In genomic region chr11:112016765-112017356, GRCh38 we compare ENCODE assay signal across 8 cellular contexts. TPM values are rescaled to one million over a fixed set of nuclear protein-coding genes. Genes with fewer than 3 reads are reported as not detected.
A peak's percentile ranks its signal among the peaks of the same experiment; 100 is the strongest.
DNase-seq lines count a peak whose midpoint lies in the region; ATAC-seq and TF ChIP-seq lines count a peak whose summit lies in the region.

No MANE protein-coding gene starts in this region.

- peak; percentile 45 for ATAC-seq in GM21786 (IDR thresholded peaks at IDR 0.05; ENCODE audit: unreplicated experiment)

- H3K27me3 ChIP-seq in left ventricle myocardium inferior (ENCODE audit: low read depth) = no peaks in the 10 kb centered on the region

- intact Hi-C loops in left ventricle myocardium inferior (cut with micrococcal nuclease) = no loop called here

- DNase-seq in EL (peak; percentile 22), LHCN-M2 (ENCODE audit: low read depth) (peak; percentile 62), left ventricle myocardium inferior (no peak), COLO829 (ENCODE audit: low spot score) (no peak), NCI-H510A treated with DMSO at 0.1 percent for 48 hours (lab: John Stamatoyannopoulos, UW) (no peak), ecto neural progenitor cell (ENCODE audit: low spot score) (no peak), NCI-H82 treated with DMSO at 0.1 percent for 48 hours (lab: John Stamatoyannopoulos, UW; ENCODE audit: unreplicated experiment) (no peak)

- TF ChIP-seq CTCF in left ventricle myocardium inferior (IDR thresholded peaks at IDR 0.05; ENCODE audit: borderline replicate concordance) = no peak

- no peaks in the 10 kb centered on the region for H3K9me3 ChIP-seq in left ventricle myocardium inferior (replicated peaks)

- H3K36me3 ChIP-seq in left ventricle myocardium inferior = peaks cover 12% of the 10 kb centered on the region

- peaks cover 69% of the 10 kb centered on the region for H3K4me1 ChIP-seq in left ventricle myocardium inferior

- peak overlapping the region; percentile 83 for H3K27ac ChIP-seq in left ventricle myocardium inferior (replicated peaks)

- no peak overlapping the region for H3K4me3 ChIP-seq in left ventricle myocardium inferior

RNA-seq across cellular contexts. Expression of gene DLAT, which starts 8.3 kb away (rescaled TPM):
- total RNA-seq in LHCN-M2 (2014; rRNA removed) (45.2 and 47.6 TPM in 2 replicates), left ventricle myocardium inferior (176 TPM)
- polyA plus RNA-seq in LHCN-M2 (2012) = 16.4 TPM

RNA-seq across cellular contexts. Expression of gene PIH1D2, which starts 57.0 kb away (rescaled TPM):
- 1.5 and 2.0 TPM in 2 replicates for total RNA-seq in LHCN-M2 (2014; rRNA removed)
- 0.78 TPM for polyA plus RNA-seq in LHCN-M2 (2012)
- total RNA-seq in left ventricle myocardium inferior = 2.2 TPM

RNA-seq across cellular contexts. Expression of gene NKAPD1, which starts 57.2 kb away (rescaled TPM):
- total RNA-seq in LHCN-M2 (2014; rRNA removed) (15.4 and 27.5 TPM in 2 replicates), left ventricle myocardium inferior (7.6 TPM)
- polyA plus RNA-seq in LHCN-M2 (2012) = 11.3 TPM

Comparison
In these comparisons a context has a peak if more than half of its experiments do, and no peak if none do; other contexts are left out.
1. DNase-seq: peak in EL (single experiment) and LHCN-M2 (single experiment); none in left ventricle myocardium inferior (single experiment), COLO829 (single experiment), NCI-H510A treated with DMSO at 0.1 percent for 48 hours (single experiment), ecto neural progenitor cell (single experiment) and NCI-H82 treated with DMSO at 0.1 percent for 48 hours (single experiment).